8 cellular contexts compared by ENCODE assay signal in the genomic region with DNA sequence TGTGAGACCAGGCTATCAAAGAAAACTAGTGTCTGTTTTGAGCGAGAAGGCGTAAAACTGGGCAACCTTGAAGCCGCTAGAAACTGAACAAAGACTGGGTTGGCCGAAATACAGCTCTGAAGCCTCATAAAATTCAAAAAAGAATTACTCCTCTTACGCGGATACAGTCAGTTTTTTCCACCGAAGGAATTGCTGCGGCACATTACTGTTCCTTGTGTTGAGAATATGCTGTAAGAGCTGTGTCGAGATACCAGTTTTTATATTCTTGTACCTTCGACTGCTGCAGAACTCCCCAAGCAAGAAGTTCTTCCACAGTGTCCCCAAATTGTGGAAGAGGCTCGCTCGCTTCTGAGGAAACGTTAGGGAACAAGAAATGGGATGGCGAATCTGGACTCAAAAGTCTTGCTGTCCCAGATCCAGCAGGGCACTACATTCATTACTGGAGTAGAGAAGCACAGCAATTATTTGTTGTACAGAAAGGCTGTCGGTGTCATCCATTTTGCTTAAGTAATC. TPM values are rescaled to one million over a fixed set of nuclear protein-coding genes. Genes with fewer than 3 reads are reported as not detected.
DNase-seq lines count a peak whose midpoint lies in the region; ATAC-seq and TF ChIP-seq lines count a peak whose summit lies in the region.

No MANE protein-coding gene starts in this region.

- H3K27me3 ChIP-seq in iPS-18a (ENCODE audit: control insufficient read depth, insufficient read depth, low read length), result no peaks in the 10 kb centered on the region
- H3K27me3 ChIP-seq in stomach smooth muscle (ENCODE audit: control insufficient read depth in 1 of 2, insufficient read depth in 2 of 2, low read length in 2 of 2), result no peaks in the 10 kb centered on the region

- peak overlapping the region; percentile 71 for H3K4me3 ChIP-seq in iPS-18a (ENCODE audit: low read length)
- H3K4me3 ChIP-seq in stomach smooth muscle (ENCODE audit: low read length in 2 of 2), result peak overlapping the region; percentile 95 to 99

- peak overlapping the region; percentile 98 for H3K4me3 Mint-ChIP-seq in activated CD4-positive, alpha-beta T cell treated with anti-CD3 and anti-CD28 coated beads, Interleukin-2, amount 10 ng/mL, durations not matched to agents 7 days and 5 days
- peak overlapping the region; percentile 89 for H3K4me3 Mint-ChIP-seq in activated naive CD8-positive, alpha-beta T cell treated with anti-CD3 and anti-CD28 coated beads for 36 hours

- H3K36me3 ChIP-seq in iPS-18a (ENCODE audit: control insufficient read depth, low read depth, low read length) (peaks cover 11% of the 10 kb centered on the region), stomach smooth muscle (ENCODE audit: control insufficient read depth in 2 of 2, insufficient read depth in 2 of 2, low read length in 2 of 2) (peaks cover 4 to 5% of the 10 kb centered on the region in 2 donors)

- H3K36me3 Mint-ChIP-seq in activated CD4-positive, alpha-beta T cell treated with anti-CD3 and anti-CD28 coated beads, Interleukin-2, amount 10 ng/mL, durations not matched to agents 7 days and 5 days (ENCODE audit: low read depth), result peaks cover 27% of the 10 kb centered on the region
- H3K36me3 Mint-ChIP-seq in activated naive CD8-positive, alpha-beta T cell treated with anti-CD3 and anti-CD28 coated beads for 36 hours, result peaks cover 25% of the 10 kb centered on the region

- POLR2A ChIA-PET in activated CD4-positive, alpha-beta T cell treated with anti-CD3 and anti-CD28 coated beads, Interleukin-2, amount 10 ng/mL, durations not matched to agents 7 days and 5 days (lab: Charles Lee), result no interaction called here
- POLR2A ChIA-PET in HEK293T (lab: Yijun Ruan, JAX), result interaction anchor here (0.6 to 1.9 kb wide), 20 partner anchors 9 to 456 kb away, joined by 3 to 11 read pairs (median 4); a partner anchor contains a TSS

- no peak for DNase-seq in activated CD4-positive, alpha-beta T cell treated with anti-CD3 and anti-CD28 coated beads, Interleukin-2, amount 10 ng/mL, durations not matched to agents 7 days and 5 days
- no peak for DNase-seq in activated CD4-positive, alpha-beta T cell treated with anti-CD3 and anti-CD28 coated beads for 48 hours
- no peak for DNase-seq in activated naive CD8-positive, alpha-beta T cell treated with anti-CD3 and anti-CD28 coated beads for 36 hours
- DNase-seq in HEK293T (ENCODE audit: extremely low spot score) (no peak), activated gamma-delta T cell (lab: John Stamatoyannopoulos, UW) (no peak)

- peaks cover 21% of the 10 kb centered on the region for H3K27me3 Mint-ChIP-seq in activated CD4-positive, alpha-beta T cell treated with anti-CD3 and anti-CD28 coated beads, Interleukin-2, amount 10 ng/mL, durations not matched to agents 7 days and 5 days
- peaks cover 21% of the 10 kb centered on the region for H3K27me3 Mint-ChIP-seq in activated naive CD8-positive, alpha-beta T cell treated with anti-CD3 and anti-CD28 coated beads for 36 hours

- H3K4me1 ChIP-seq in iPS-18a (ENCODE audit: control insufficient read depth, low read depth, low read length) (peaks cover 4% of the 10 kb centered on the region), stomach smooth muscle (ENCODE audit: control insufficient read depth, insufficient read depth, low read length) (peaks cover 6% of the 10 kb centered on the region)

- H3K9me3 Mint-ChIP-seq in activated CD4-positive, alpha-beta T cell treated with anti-CD3 and anti-CD28 coated beads, Interleukin-2, amount 10 ng/mL, durations not matched to agents 7 days and 5 days, result peaks cover 2% of the 10 kb centered on the region
- no peaks in the 10 kb centered on the region for H3K9me3 Mint-ChIP-seq in activated naive CD8-positive, alpha-beta T cell treated with anti-CD3 and anti-CD28 coated beads for 36 hours

- H3K27ac Mint-ChIP-seq in activated CD4-positive, alpha-beta T cell treated with anti-CD3 and anti-CD28 coated beads, Interleukin-2, amount 10 ng/mL, durations not matched to agents 7 days and 5 days, result peak overlapping the region; percentile 99
- H3K27ac Mint-ChIP-seq in activated naive CD8-positive, alpha-beta T cell treated with anti-CD3 and anti-CD28 coated beads for 36 hours, result peak overlapping the region; percentile 98

- H3K9me3 ChIP-seq in iPS-18a (ENCODE audit: control insufficient read depth, low read depth, low read length) (no peaks in the 10 kb centered on the region), stomach smooth muscle (ENCODE audit: control insufficient read depth in 2 of 2, low read length in 2 of 2) (no peaks in the 10 kb centered on the region)

- peak; percentile 16 for ATAC-seq in HG03432 (IDR thresholded peaks at IDR 0.05; ENCODE audit: unreplicated experiment)

- H3K4me1 Mint-ChIP-seq in activated CD4-positive, alpha-beta T cell treated with anti-CD3 and anti-CD28 coated beads, Interleukin-2, amount 10 ng/mL, durations not matched to agents 7 days and 5 days, result peaks cover 29% of the 10 kb centered on the region
- H3K4me1 Mint-ChIP-seq in activated naive CD8-positive, alpha-beta T cell treated with anti-CD3 and anti-CD28 coated beads for 36 hours, result peaks cover 12% of the 10 kb centered on the region

- H3K9ac ChIP-seq in iPS-18a (ENCODE audit: low read length) (peak overlapping the region; percentile 75), stomach smooth muscle (ENCODE audit: low read length in 2 of 2) (peak overlapping the region; percentile 84 to 91)

- CTCF ChIA-PET in activated CD4-positive, alpha-beta T cell treated with anti-CD3 and anti-CD28 coated beads, Interleukin-2, amount 10 ng/mL, durations not matched to agents 7 days and 5 days (lab: Charles Lee), result interaction anchor here (1.6 kb wide), 1 partner anchor 17 kb away, joined by 3 read pairs; no protein-coding TSS in a partner anchor
- CTCF ChIA-PET in HEK293T (lab: Yijun Ruan, JAX), result interaction anchor here (1.5 kb wide), 1 partner anchor 32 kb away, joined by 4 read pairs; no protein-coding TSS in a partner anchor

- H3K27ac ChIP-seq in iPS-18a (ENCODE audit: low read length), result peak overlapping the region; percentile 66
- peak overlapping the region; percentile 91 for H3K27ac ChIP-seq in stomach smooth muscle (ENCODE audit: low read length)

TF ChIP-seq in HEK293T, 16 proteins besides CTCF, POLR2A, EP300 and RAD21:
- TF ChIP-seq FOXK2 (IDR thresholded peaks at IDR 0.05) (no peak), ZNF384 (IDR thresholded peaks at IDR 0.05) (no peak), NFRKB (IDR thresholded peaks at IDR 0.05) (no peak), ARNT (IDR thresholded peaks at IDR 0.05) (no peak), SUZ12 (IDR thresholded peaks at IDR 0.05) (no peak), LEF1 (IDR thresholded peaks at IDR 0.05; ENCODE audit: borderline replicate concordance) (no peak), HDGF (IDR thresholded peaks at IDR 0.05; ENCODE audit: borderline replicate concordance) (no peak), L3MBTL2 (conservative IDR thresholded peaks at IDR 0.05) (no peak; the same call in 1 of the 2 replicates), SP1 (IDR thresholded peaks at IDR 0.05) (no peak), FOXM1 (IDR thresholded peaks at IDR 0.05; ENCODE audit: borderline replicate concordance) (no peak), BHLHE40 (IDR thresholded peaks at IDR 0.05; ENCODE audit: borderline replicate concordance) (no peak), FOXA1 (IDR thresholded peaks at IDR 0.05) (no peak), TARDBP (IDR thresholded peaks at IDR 0.05) (no peak), CTBP1 (IDR thresholded peaks at IDR 0.05; ENCODE audit: borderline replicate concordance) (no peak), ELF4 (IDR thresholded peaks at IDR 0.05) (no peak)
- TF ChIP-seq, protein P1, sequence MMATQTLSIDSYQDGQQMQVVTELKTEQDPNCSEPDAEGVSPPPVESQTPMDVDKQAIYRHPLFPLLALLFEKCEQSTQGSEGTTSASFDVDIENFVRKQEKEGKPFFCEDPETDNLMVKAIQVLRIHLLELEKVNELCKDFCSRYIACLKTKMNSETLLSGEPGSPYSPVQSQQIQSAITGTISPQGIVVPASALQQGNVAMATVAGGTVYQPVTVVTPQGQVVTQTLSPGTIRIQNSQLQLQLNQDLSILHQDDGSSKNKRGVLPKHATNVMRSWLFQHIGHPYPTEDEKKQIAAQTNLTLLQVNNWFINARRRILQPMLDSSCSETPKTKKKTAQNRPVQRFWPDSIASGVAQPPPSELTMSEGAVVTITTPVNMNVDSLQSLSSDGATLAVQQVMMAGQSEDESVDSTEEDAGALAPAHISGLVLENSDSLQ (IDR thresholded peaks at IDR 0.05), result no peak

RNA-seq across cellular contexts. Expression of a gene that starts 0.5 kb away (rescaled TPM):
- total RNA-seq in activated CD4-positive, alpha-beta T cell treated with anti-CD3 and anti-CD28 coated beads, Interleukin-2, amount 10 ng/mL, durations not matched to agents 7 days and 5 days, result 100 to 1,000 TPM; 397 to 403 TPM
- 100 to 1,000 TPM; 489 to 495 TPM for total RNA-seq in activated naive CD8-positive, alpha-beta T cell treated with anti-CD3 and anti-CD28 coated beads for 36 hours

RNA-seq across cellular contexts. Expression of a gene that starts 38.3 kb away (rescaled TPM):
- not detected for total RNA-seq in activated CD4-positive, alpha-beta T cell treated with anti-CD3 and anti-CD28 coated beads, Interleukin-2, amount 10 ng/mL, durations not matched to agents 7 days and 5 days
- under 1 TPM in 1 of 2 experiments, not detected in 1; 0.16 TPM for total RNA-seq in activated naive CD8-positive, alpha-beta T cell treated with anti-CD3 and anti-CD28 coated beads for 36 hours

RNA-seq across cellular contexts. Expression of a gene that starts 40.5 kb away (rescaled TPM):
- 10 to 100 TPM; 69.7 to 70.2 TPM for total RNA-seq in activated CD4-positive, alpha-beta T cell treated with anti-CD3 and anti-CD28 coated beads, Interleukin-2, amount 10 ng/mL, durations not matched to agents 7 days and 5 days
- total RNA-seq in activated naive CD8-positive, alpha-beta T cell treated with anti-CD3 and anti-CD28 coated beads for 36 hours, result 10 to 100 TPM; 38.8 to 40.4 TPM
